Comparison of ENCODE assay signal across 1 cellular context in the genomic region with DNA sequence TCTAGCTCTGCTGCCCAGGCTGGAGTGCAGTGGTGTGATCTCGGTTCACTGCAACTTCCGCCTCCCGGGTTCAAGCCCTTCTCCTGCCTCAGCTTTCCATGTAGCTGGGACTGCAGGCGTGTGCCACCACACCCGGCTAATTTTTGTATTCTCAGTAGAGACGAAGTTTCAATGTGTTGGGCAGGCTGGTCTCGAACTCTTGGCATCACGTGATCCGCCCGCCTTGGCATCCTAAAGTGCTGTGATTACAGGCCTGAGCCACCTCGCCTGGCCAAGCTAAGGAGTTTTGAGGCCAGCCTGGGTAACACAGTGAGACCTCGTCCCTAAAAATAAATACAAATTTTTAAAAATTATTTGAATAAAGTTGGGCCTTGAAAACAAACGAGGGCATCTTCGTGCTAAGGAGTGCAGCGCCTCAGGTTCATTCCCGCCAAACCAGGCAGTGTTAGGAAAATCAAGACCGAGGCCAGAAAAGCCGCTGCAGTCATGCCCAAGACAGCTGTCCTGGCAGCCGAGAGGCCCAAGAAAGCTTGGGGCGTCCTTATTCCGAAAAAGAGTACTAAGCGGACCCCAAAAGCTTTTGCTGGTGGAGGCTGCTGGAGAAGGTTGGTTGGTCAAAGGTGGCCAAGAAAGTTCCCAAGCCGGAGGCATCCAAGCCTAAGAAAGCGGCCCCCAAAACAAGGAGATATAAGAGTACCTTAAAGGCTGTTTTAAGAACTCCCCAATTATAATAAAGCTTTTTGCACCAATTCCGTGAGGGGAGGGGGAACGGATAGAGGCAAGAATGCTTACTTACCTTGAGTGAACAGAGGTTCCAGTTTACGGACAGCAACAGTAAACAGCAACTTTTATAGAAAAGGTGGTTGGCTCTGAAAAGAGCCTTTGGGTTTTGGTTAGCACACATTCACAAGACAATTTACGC.
TF ChIP-seq lines count a peak whose summit lies in the region.

No MANE protein-coding gene starts in this region.

TF ChIP-seq in WTC11, 78 proteins besides CTCF, POLR2A, EP300 and RAD21 (continued from another document):
- TF ChIP-seq ZNF425 (CRISPR knock-in tag; conservative IDR thresholded peaks at IDR 0.05) (peak; percentile 69; the same call in 1 of the 2 replicates), PRRX2 (CRISPR knock-in tag; IDR thresholded peaks at IDR 0.05) (peak; percentile 11; the same call in 1 of the 2 replicates), ZNF121 (CRISPR knock-in tag; IDR thresholded peaks at IDR 0.05) (peak; percentile 49; the same call in 1 of the 2 replicates), FOXJ3 (CRISPR knock-in tag; IDR thresholded peaks at IDR 0.05; ENCODE audit: borderline replicate concordance) (no peak), ZNF416 (CRISPR knock-in tag; IDR thresholded peaks at IDR 0.05) (0 out of 2 replicates have a peak, but pooled peaks have one; percentile 4), ZNF317 (CRISPR knock-in tag; IDR thresholded peaks at IDR 0.05; ENCODE audit: borderline replicate concordance, low read depth) (no peak)
- TF ChIP-seq, protein P1, sequence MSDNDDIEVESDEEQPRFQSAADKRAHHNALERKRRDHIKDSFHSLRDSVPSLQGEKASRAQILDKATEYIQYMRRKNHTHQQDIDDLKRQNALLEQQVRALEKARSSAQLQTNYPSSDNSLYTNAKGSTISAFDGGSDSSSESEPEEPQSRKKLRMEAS (CRISPR knock-in tag; IDR thresholded peaks at IDR 0.05) = no peak
